23 cellular contexts compared by ENCODE assay signal in genomic region chr17:70613681-70614080, GRCh38.
"Had no signal": no experiment of that assay in that cellular context is flagged by ENCODE, and none has a peak within 500 bp of the region (broad histone marks: within the 10 kb centered on the region; RNA-seq: fewer than 3 reads in every experiment).

No MANE protein-coding gene starts in this region.

- FAIRE-seq: astrocyte, small intestine had no signal

- H3K27ac ChIP-seq: hepatocyte, left ventricle myocardium inferior, neural progenitor cell, right lobe of liver, suprapubic skin, transverse colon, uterus, VCaP had no signal

- H3K79me2 ChIP-seq: hepatocyte had no signal

- H3K4me3 ChIP-seq: hepatocyte, left ventricle myocardium inferior, neural progenitor cell, right lobe of liver, suprapubic skin, transverse colon, uterus had no signal

- H3K36me3 Mint-ChIP-seq: activated naive CD4-positive, alpha-beta T cell treated with anti-CD3 and anti-CD28 coated beads, Interleukin-2, amount 50 U/mL, for 72 hours; immature natural killer cell; mesothelial cell of epicardium; naive thymus-derived CD8-positive, alpha-beta T cell; neural progenitor cell; stimulated activated effector memory CD8-positive, alpha-beta T cell treated with anti-CD3 and anti-CD28 coated beads, Interleukin-12 subunit alpha, Interleukin-12 subunit beta, amount 100 ng/mL, for 72 hours had no signal

- H3K36me3 ChIP-seq: left ventricle myocardium inferior, neural progenitor cell, right lobe of liver, suprapubic skin, transverse colon, uterus had no signal

- H3K4me1 ChIP-seq: left ventricle myocardium inferior, neural progenitor cell, right lobe of liver, suprapubic skin, transverse colon, uterus had no signal

- H3K4me2 ChIP-seq: hepatocyte, neural progenitor cell had no signal

- DNase-seq: activated T-cell treated with anti-CD3 and anti-CD28 coated beads, Interleukin-2, amount 50 U/mL, for 1 hour; effector CD8-positive, alpha-beta T cell; glutamatergic neuron; immature natural killer cell; kidney glomerular epithelial cell; left ventricle myocardium inferior; naive thymus-derived CD8-positive, alpha-beta T cell; posterior cingulate gyrus; right lobe of liver; small intestine; stimulated activated CD4-positive, alpha-beta T cell treated with anti-CD3 and anti-CD28 coated beads, Interleukin-2, amount 100 ng/mL, for 24 hours; stimulated activated naive CD8-positive, alpha-beta T cell treated with anti-CD3 and anti-CD28 coated beads, Interleukin-15, amount 100 ng/mL, for 72 hours; transverse colon; uterus had no signal

- H3K4me3 Mint-ChIP-seq: dendritic cell treated with granulocyte-macrophage colony-stimulating factor and Interleukin-4, amounts not matched to agents 40 ng/mL and 50 ng/mL, for 4 days; immature natural killer cell; mesothelial cell of epicardium; naive thymus-derived CD8-positive, alpha-beta T cell; neural progenitor cell; stimulated activated effector memory CD8-positive, alpha-beta T cell treated with anti-CD3 and anti-CD28 coated beads, Interleukin-12 subunit alpha, Interleukin-12 subunit beta, amount 100 ng/mL, for 72 hours; stimulated activated naive CD8-positive, alpha-beta T cell treated with anti-CD3 and anti-CD28 coated beads, Interleukin-15, amount 100 ng/mL, for 72 hours had no signal

- H3K27me3 Mint-ChIP-seq: stimulated activated naive CD8-positive, alpha-beta T cell treated with anti-CD3 and anti-CD28 coated beads, Interleukin-15, amount 100 ng/mL, for 72 hours had no signal

- H3K9me3 Mint-ChIP-seq: dendritic cell treated with granulocyte-macrophage colony-stimulating factor and Interleukin-4, amounts not matched to agents 40 ng/mL and 50 ng/mL, for 4 days; neural progenitor cell; stimulated activated naive CD8-positive, alpha-beta T cell treated with anti-CD3 and anti-CD28 coated beads, Interleukin-15, amount 100 ng/mL, for 72 hours had no signal

- ATAC-seq: activated naive CD4-positive, alpha-beta T cell treated with anti-CD3 and anti-CD28 coated beads, Interleukin-2, amount 50 U/mL, for 72 hours; naive thymus-derived CD8-positive, alpha-beta T cell; right lobe of liver; stimulated activated effector memory CD8-positive, alpha-beta T cell treated with anti-CD3 and anti-CD28 coated beads, Interleukin-12 subunit alpha, Interleukin-12 subunit beta, amount 100 ng/mL, for 72 hours; stimulated activated naive CD8-positive, alpha-beta T cell treated with anti-CD3 and anti-CD28 coated beads, Interleukin-15, amount 100 ng/mL, for 72 hours had no signal

- H3K4me1 Mint-ChIP-seq: immature natural killer cell; naive thymus-derived CD8-positive, alpha-beta T cell; neural progenitor cell; stimulated activated effector memory CD8-positive, alpha-beta T cell treated with anti-CD3 and anti-CD28 coated beads, Interleukin-12 subunit alpha, Interleukin-12 subunit beta, amount 100 ng/mL, for 72 hours; stimulated activated naive CD8-positive, alpha-beta T cell treated with anti-CD3 and anti-CD28 coated beads, Interleukin-15, amount 100 ng/mL, for 72 hours had no signal

- H3K27ac Mint-ChIP-seq: activated naive CD4-positive, alpha-beta T cell treated with anti-CD3 and anti-CD28 coated beads, Interleukin-2, amount 50 U/mL, for 72 hours; dendritic cell treated with granulocyte-macrophage colony-stimulating factor and Interleukin-4, amounts not matched to agents 40 ng/mL and 50 ng/mL, for 4 days; immature natural killer cell; mesothelial cell of epicardium; naive thymus-derived CD8-positive, alpha-beta T cell; neural progenitor cell; stimulated activated effector memory CD8-positive, alpha-beta T cell treated with anti-CD3 and anti-CD28 coated beads, Interleukin-12 subunit alpha, Interleukin-12 subunit beta, amount 100 ng/mL, for 72 hours; stimulated activated naive CD8-positive, alpha-beta T cell treated with anti-CD3 and anti-CD28 coated beads, Interleukin-15, amount 100 ng/mL, for 72 hours had no signal

- H3K27me3 ChIP-seq: hepatocyte, neural progenitor cell, right lobe of liver, suprapubic skin, transverse colon, uterus had no signal

- H2AFZ ChIP-seq: hepatocyte, neural progenitor cell had no signal
